ENCODE assay signal across 8 cellular contexts in the genomic region with DNA sequence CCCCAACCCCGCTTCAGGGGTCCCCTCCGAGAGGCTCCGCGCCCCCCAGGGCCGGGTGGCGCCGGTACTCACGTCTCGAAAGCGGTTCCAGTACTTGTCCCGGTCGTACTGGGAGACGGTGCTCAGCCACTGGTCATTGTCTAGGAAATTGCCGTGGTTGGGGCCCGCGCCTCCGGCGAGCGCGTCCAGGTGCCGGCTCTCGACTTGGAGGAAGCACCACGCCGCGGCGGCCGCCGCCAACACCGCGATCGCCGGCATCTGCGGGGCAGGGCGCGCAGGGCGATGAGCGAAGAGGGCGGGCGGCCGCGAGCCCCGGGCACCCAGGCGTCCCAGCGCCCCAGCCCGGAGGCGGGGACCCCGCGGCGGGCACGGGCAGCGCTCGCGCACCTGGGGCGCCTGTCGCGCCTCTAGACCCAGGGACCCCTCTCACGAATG.
DNase-seq lines count a peak whose midpoint lies in the region; ATAC-seq, FAIRE-seq and TF ChIP-seq lines count a peak whose summit lies in the region.

No MANE protein-coding gene starts in this region.

- H3K4me3 ChIP-seq in AG09309 (ENCODE audit: control insufficient read depth, low read depth, low read length) (peak overlapping the region; percentile 87), fibroblast of pulmonary artery (replicated peaks; ENCODE audit: low read depth, low read length) (peak overlapping the region; percentile 73), neuron (ENCODE audit: low read length) (peak overlapping the region; percentile 65)

- H3K9me3 ChIP-seq in neuron (ENCODE audit: low read length), result no peaks in the 10 kb centered on the region

- H3K4me1 ChIP-seq in neuron (ENCODE audit: insufficient read depth, low read length), result peaks cover 4% of the 10 kb centered on the region

- no peak for ATAC-seq in HG02885 (IDR thresholded peaks at IDR 0.05; ENCODE audit: poor library complexity, unreplicated experiment)
- ATAC-seq in HG03460 (IDR thresholded peaks at IDR 0.05; ENCODE audit: unreplicated experiment), result no peak

- peak overlapping the region; percentile 99 for H2AFZ ChIP-seq in neuron (ENCODE audit: low read depth, low read length)

- no peaks in the 10 kb centered on the region for H3K36me3 ChIP-seq in neuron (ENCODE audit: insufficient read depth, low read length)

- TF ChIP-seq CTCF in AG09309 (IDR thresholded peaks at IDR 0.05; ENCODE audit: control insufficient read depth, insufficient read depth, low read depth, low read length, missing control alignments) (no peak), fibroblast of pulmonary artery (IDR thresholded peaks at IDR 0.05; ENCODE audit: low read length, missing control alignments) (no peak), D721Med (IDR thresholded peaks at IDR 0.05; ENCODE audit: insufficient read depth, missing control alignments) (no peak)

- DNase-seq in AG09309 (ENCODE audit: low read depth), result no peak
- DNase-seq in NCI-H345 (lab: John Stamatoyannopoulos, UW), result peak; percentile 26
- DNase-seq in fibroblast of pulmonary artery (ENCODE audit: low read depth), result peak; percentile 36
- DNase-seq in activated CD8-positive, alpha-beta memory T cell treated with anti-CD3 and anti-CD28 coated beads, Interleukin-2, amount 50 U/mL, for 4 hours, result no peak
- no peak for DNase-seq in D721Med (ENCODE audit: insufficient read length, low spot score)

- no peaks in the 10 kb centered on the region for H3K27me3 ChIP-seq in neuron (ENCODE audit: insufficient read depth, low read length)

- no peak for FAIRE-seq in D721Med (lab: Jason Lieb, UNC)

Comparison
In these comparisons a context has a peak if more than half of its experiments do, and no peak if none do; other contexts are left out.
1. DNase-seq: peak in NCI-H345 (single experiment) and fibroblast of pulmonary artery (single experiment); none in AG09309 (single experiment), activated CD8-positive, alpha-beta memory T cell treated with anti-CD3 and anti-CD28 coated beads, Interleukin-2, amount 50 U/mL, for 4 hours (single experiment) and D721Med (single experiment).
2. Peak in every context shown above with its lines, with median percentiles within 50 percentile points of each other: H3K4me3 ChIP-seq.